In genomic region chr2:233059797-233060499, GRCh38 we compare ENCODE assay signal across 8 cellular contexts. TPM values are rescaled to one million over a fixed set of nuclear protein-coding genes. Genes with fewer than 3 reads are reported as not detected.
DNase-seq lines count a peak whose midpoint lies in the region; ATAC-seq and TF ChIP-seq lines count a peak whose summit lies in the region.

INPP5D (plus strand) TSS chr2:233060342; CDS start chr2:233060479, 137 bp downstream.

- peak within 1 kb of the TSS; percentile 81 to 91 for H3K27ac ChIP-seq in left lung
- H3K27ac ChIP-seq in RWPE1: no peak within 1 kb of the TSS

- TF ChIP-seq CTCF in GM13976 (IDR thresholded peaks at IDR 0.05; ENCODE audit: borderline replicate concordance, control extremely low read depth, extremely low read depth, insufficient read depth, missing control alignments): no peak
- no peak for TF ChIP-seq CTCF in left lung (IDR thresholded peaks at IDR 0.05)
- TF ChIP-seq CTCF in RWPE1 (conservative IDR thresholded peaks at IDR 0.05; ENCODE audit: low read depth): no peak

- no peaks in the 10 kb centered on the region for H3K9me3 ChIP-seq in left lung

- ATAC-seq in HG02759 (IDR thresholded peaks at IDR 0.05; ENCODE audit: unreplicated experiment) (peak; percentile 53), left lung (peak; percentile 66)

- peak within 1 kb of the TSS; percentile 28 to 55 for H3K4me3 ChIP-seq in left lung

- intact Hi-C loops in left lung (cut with DNase I): no loop called here

- POLR2A ChIA-PET in RWPE1 (lab: Yijun Ruan, JAX; ENCODE audit: low non-redundant PET): no interaction called here

- H3K4me1 ChIP-seq in left lung: peaks cover 0 to 49% of the 10 kb centered on the region in 2 donors

- in situ Hi-C loops in GM13976 (cut with MboI; ENCODE audit: low sequenced_read_pairs, unreplicated experiment): loop anchor here (10.0 kb wide), 1 partner anchor 185 kb away; no protein-coding TSS in a partner anchor

- CTCF ChIA-PET in RWPE1 (lab: Yijun Ruan, JAX): interaction anchor here (0.7 to 0.8 kb wide), 4 partner anchors 20 to 191 kb away, joined by 3 to 4 read pairs (median 3); partner anchors contain the start of gene ATG16L1

- H3K36me3 ChIP-seq in left lung: no peaks in the 10 kb centered on the region

- peak; percentile 85 for DNase-seq in GM13976 (ENCODE audit: low spot score)
- DNase-seq in activated gamma-delta T cell (lab: John Stamatoyannopoulos, UW): peak; percentile 37
- DNase-seq in left lung: peak; percentile 74 to 89
- peak; percentile 47 for DNase-seq in stimulated activated CD8-positive, alpha-beta memory T cell treated with anti-CD3 and anti-CD28 coated beads, Interleukin-4, amount 100 ng/mL, for 24 hours (ENCODE audit: low read depth)
- no peak for DNase-seq in NCI-H524 treated with DMSO at 0.1 percent for 48 hours (lab: John Stamatoyannopoulos, UW)
- DNase-seq in RWPE1 (ENCODE audit: low spot score): no peak

- H3K27me3 ChIP-seq in left lung: no peaks in the 10 kb centered on the region

TF ChIP-seq in PFSK-1, 5 proteins besides CTCF, POLR2A, EP300 and RAD21:
- TF ChIP-seq POLR2AphosphoS5 (IDR thresholded peaks at IDR 0.05; ENCODE audit: low read depth, low read length): peak; percentile 31; the same call in 1 of the 2 replicates
- no peak for TF ChIP-seq FOXP2 (optimal IDR thresholded peaks at IDR 0.05; ENCODE audit: borderline replicate concordance, extremely low read depth, extremely low read length, insufficient read depth)

RNA-seq across cellular contexts. Expression of gene INPP5D, which starts in this region (rescaled TPM):
- 10.8 TPM for polyA plus RNA-seq in PFSK-1 (2012; ENCODE audit: insufficient read length, low read depth)
- 10 to 100 TPM; 15.3 to 40.5 TPM for total RNA-seq in left lung

Comparison
In these comparisons a context has a peak if more than half of its experiments do, and no peak if none do; other contexts are left out.
1. DNase-seq: peak in GM13976 (single experiment), activated gamma-delta T cell (single experiment), left lung (2 of 2) and stimulated activated CD8-positive, alpha-beta memory T cell treated with anti-CD3 and anti-CD28 coated beads, Interleukin-4, amount 100 ng/mL, for 24 hours (single experiment); none in NCI-H524 treated with DMSO at 0.1 percent for 48 hours (single experiment) and RWPE1 (single experiment).